Comparison of ENCODE assay signal across 26 cellular contexts in the genomic region with DNA sequence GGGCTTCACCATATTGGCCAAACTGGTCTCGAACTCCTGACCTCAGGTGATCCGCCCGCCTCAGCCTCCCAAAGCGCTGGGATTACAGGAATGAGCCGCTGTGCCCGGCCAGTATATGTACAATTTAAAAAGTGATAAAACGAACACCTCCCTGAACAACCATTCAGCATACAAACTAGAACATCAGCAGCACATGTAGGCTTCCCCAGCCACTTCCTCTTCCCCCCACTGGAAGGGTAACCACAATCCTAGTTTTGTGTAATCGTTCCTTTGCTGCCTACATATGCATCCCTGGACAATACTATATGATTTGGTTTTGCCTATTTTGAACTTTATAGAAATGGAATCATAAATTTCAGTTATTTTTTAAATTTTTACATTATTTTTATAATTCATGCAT.
"Had no signal": no experiment of that assay in that cellular context is flagged by ENCODE, and none has a peak within 500 bp of the region (broad histone marks: within the 10 kb centered on the region; RNA-seq: fewer than 3 reads in every experiment).

No MANE protein-coding gene starts in this region.

- H3K4me3 ChIP-seq: colonic mucosa, esophagus muscularis mucosa, sigmoid colon, smooth muscle cell, stomach, suprapubic skin, tibial nerve had no signal

- H3K27ac ChIP-seq: colonic mucosa, esophagus muscularis mucosa, sigmoid colon, stomach, suprapubic skin, tibial nerve had no signal

- H3K36me3 Mint-ChIP-seq: mesothelial cell of epicardium; stimulated activated memory B cell treated with anti-CD40 and anti-IgM and Interleukin-4, amounts not matched to agents 10 μg/mL and 1 μg/mL and 100 μg/mL, for 72 hours had no signal

- H3K27me3 ChIP-seq: colonic mucosa, esophagus muscularis mucosa, sigmoid colon, stomach, suprapubic skin, tibial nerve had no signal

- ATAC-seq: left ventricle myocardium superior; naive thymus-derived CD8-positive, alpha-beta T cell; stimulated activated memory B cell treated with anti-CD40 and anti-IgM and Interleukin-4, amounts not matched to agents 10 μg/mL and 1 μg/mL and 100 μg/mL, for 72 hours had no signal

- FAIRE-seq: bronchial epithelial cell, frontal cortex, islet of Langerhans, urothelium cell line had no signal

- H3K36me3 ChIP-seq: colonic mucosa, sigmoid colon, suprapubic skin had no signal

- H3K4me3 Mint-ChIP-seq: activated CD4-positive, alpha-beta memory T cell treated with anti-CD3 and anti-CD28 coated beads, Interleukin-2, amount 10 ng/mL, durations not matched to agents 7 days and 5 days; activated CD4-positive, alpha-beta T cell treated with anti-CD3 and anti-CD28 coated beads, Interleukin-2, amount 10 ng/mL, durations not matched to agents 24 days and 14 days; activated naive CD4-positive, alpha-beta T cell treated with anti-CD3 and anti-CD28 coated beads, Interleukin-2, amount 10 ng/mL, durations not matched to agents 7 days and 5 days; mesothelial cell of epicardium; naive thymus-derived CD8-positive, alpha-beta T cell; stimulated activated memory B cell treated with anti-CD40 and anti-IgM and Interleukin-4, amounts not matched to agents 10 μg/mL and 1 μg/mL and 100 μg/mL, for 72 hours had no signal

- H3K4me2 ChIP-seq: smooth muscle cell had no signal

- DNase-seq: activated CD4-positive, alpha-beta T cell treated with anti-CD3 and anti-CD28 coated beads, Interleukin-2, amount 10 ng/mL, durations not matched to agents 24 days and 14 days; activated CD4-positive, CD25-positive, alpha-beta regulatory T cell; activated effector memory CD4-positive, alpha-beta T cell treated with anti-CD3 and anti-CD28 coated beads, Interleukin-2, amount 50 U/mL, for 16 hours; activated naive CD4-positive, alpha-beta T cell treated with anti-CD3 and anti-CD28 coated beads, Interleukin-2, amount 10 ng/mL, durations not matched to agents 7 days and 5 days; activated T-cell treated with anti-CD3 and anti-CD28 coated beads for 4 hours; amygdala; colonic mucosa; hippocampal formation; left ventricle myocardium superior; mammary epithelial cell; naive thymus-derived CD8-positive, alpha-beta T cell; retina; sigmoid colon; stomach had no signal

- H3K9me3 Mint-ChIP-seq: activated CD4-positive, alpha-beta memory T cell treated with anti-CD3 and anti-CD28 coated beads, Interleukin-2, amount 10 ng/mL, durations not matched to agents 7 days and 5 days; activated CD4-positive, alpha-beta T cell treated with anti-CD3 and anti-CD28 coated beads, Interleukin-2, amount 10 ng/mL, durations not matched to agents 24 days and 14 days; activated naive CD4-positive, alpha-beta T cell treated with anti-CD3 and anti-CD28 coated beads, Interleukin-2, amount 10 ng/mL, durations not matched to agents 7 days and 5 days; mesothelial cell of epicardium; naive thymus-derived CD8-positive, alpha-beta T cell; stimulated activated memory B cell treated with anti-CD40 and anti-IgM and Interleukin-4, amounts not matched to agents 10 μg/mL and 1 μg/mL and 100 μg/mL, for 72 hours had no signal

- H3K27me3 Mint-ChIP-seq: activated naive CD4-positive, alpha-beta T cell treated with anti-CD3 and anti-CD28 coated beads, Interleukin-2, amount 10 ng/mL, durations not matched to agents 7 days and 5 days; naive thymus-derived CD8-positive, alpha-beta T cell; progenitor cell of endocrine pancreas; stimulated activated memory B cell treated with anti-CD40 and anti-IgM and Interleukin-4, amounts not matched to agents 10 μg/mL and 1 μg/mL and 100 μg/mL, for 72 hours had no signal

- H3K4me1 ChIP-seq: colonic mucosa, esophagus muscularis mucosa, sigmoid colon, suprapubic skin, tibial nerve had no signal

- H3K27ac Mint-ChIP-seq: activated CD4-positive, alpha-beta memory T cell treated with anti-CD3 and anti-CD28 coated beads, Interleukin-2, amount 10 ng/mL, durations not matched to agents 7 days and 5 days; activated CD4-positive, alpha-beta T cell treated with anti-CD3 and anti-CD28 coated beads, Interleukin-2, amount 10 ng/mL, durations not matched to agents 24 days and 14 days; activated naive CD4-positive, alpha-beta T cell treated with anti-CD3 and anti-CD28 coated beads, Interleukin-2, amount 10 ng/mL, durations not matched to agents 7 days and 5 days; mesothelial cell of epicardium; naive thymus-derived CD8-positive, alpha-beta T cell; stimulated activated memory B cell treated with anti-CD40 and anti-IgM and Interleukin-4, amounts not matched to agents 10 μg/mL and 1 μg/mL and 100 μg/mL, for 72 hours had no signal

- H3K4me1 Mint-ChIP-seq: activated naive CD4-positive, alpha-beta T cell treated with anti-CD3 and anti-CD28 coated beads, Interleukin-2, amount 10 ng/mL, durations not matched to agents 7 days and 5 days had no signal

- H3K9me3 ChIP-seq: colonic mucosa, esophagus muscularis mucosa, sigmoid colon, stomach, suprapubic skin, tibial nerve had no signal
